ENCODE assay signal across 8 cellular contexts in the genomic region with DNA sequence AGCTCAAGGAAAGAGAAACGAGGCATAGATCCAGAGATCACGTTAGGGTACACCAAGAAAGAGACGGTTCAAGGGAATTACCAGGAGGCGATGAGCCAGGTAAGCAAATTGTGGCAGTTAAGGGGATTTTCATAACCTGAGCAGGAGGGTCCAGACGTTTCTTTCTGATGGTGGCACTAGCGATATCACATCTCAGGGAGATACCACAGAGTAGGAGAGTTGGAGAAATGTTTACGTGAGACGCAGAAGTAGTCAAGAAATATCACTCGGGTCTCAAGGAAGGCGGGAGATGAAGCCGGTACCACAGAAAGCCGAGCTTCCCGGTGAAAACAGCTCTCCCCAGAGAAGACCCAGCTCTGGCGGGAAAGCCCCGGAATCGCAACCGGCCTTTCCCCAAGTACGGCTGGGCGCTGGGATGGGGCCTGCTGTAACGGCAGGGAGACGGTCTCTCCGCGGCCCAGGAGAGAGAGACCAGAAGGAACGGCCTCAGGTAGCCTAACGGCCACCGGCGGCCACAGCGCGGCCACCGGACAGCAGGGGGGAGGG. TPM values are rescaled to one million over a fixed set of nuclear protein-coding genes. Genes with fewer than 3 reads are reported as not detected.
DNase-seq lines count a peak whose midpoint lies in the region; ATAC-seq and TF ChIP-seq lines count a peak whose summit lies in the region.

No MANE protein-coding gene starts in this region.

- ATAC-seq in GM21528 (IDR thresholded peaks at IDR 0.05; ENCODE audit: low FRiP score, unreplicated experiment), result peak; percentile 39
- peak; percentile 40 for ATAC-seq in activated CD4-positive, alpha-beta T cell treated with anti-CD3 and anti-CD28 coated beads for 36 hours

- CTCF ChIA-PET in activated CD4-positive, alpha-beta T cell treated with anti-CD3 and anti-CD28 coated beads for 36 hours (lab: Charles Lee), result interaction anchor here (0.6 to 3.3 kb wide), 9 partner anchors 16 to 1073 kb away, joined by 3 to 12 read pairs (median 3); a partner anchor contains a TSS

- H3K9me3 ChIP-seq in HUES64 (ENCODE audit: insufficient read depth, low read depth, low read length) (no peaks in the 10 kb centered on the region), mononuclear cell (ENCODE audit: low read depth, low read length) (no peaks in the 10 kb centered on the region)

- TF ChIP-seq CTCF in coronary artery (IDR thresholded peaks at IDR 0.05), result no peak

- H3K27ac ChIP-seq in HUES64 (ENCODE audit: low read depth, low read length) (peak overlapping the region; percentile 99), coronary artery (peak overlapping the region; percentile 89 to 96)

- H3K4me1 ChIP-seq in HUES64 (ENCODE audit: insufficient read depth, low read length) (peaks cover 16% of the 10 kb centered on the region), mononuclear cell (ENCODE audit: insufficient read depth, low read length) (peaks cover 21% of the 10 kb centered on the region)

- H3K36me3 ChIP-seq in HUES64 (ENCODE audit: insufficient read depth, low read length), result no peaks in the 10 kb centered on the region

- H3K27ac Mint-ChIP-seq in activated CD4-positive, alpha-beta T cell treated with anti-CD3 and anti-CD28 coated beads for 36 hours, result peak overlapping the region; percentile 98

- H3K27me3 ChIP-seq in HUES64 (ENCODE audit: insufficient read depth, low read length) (peaks cover 28% of the 10 kb centered on the region; the same call in 1 of the 2 replicates), mononuclear cell (ENCODE audit: insufficient read depth, low read length) (no peaks in the 10 kb centered on the region)

- H3K4me3 Mint-ChIP-seq in activated CD4-positive, alpha-beta T cell treated with anti-CD3 and anti-CD28 coated beads for 36 hours, result peak overlapping the region; percentile 95

- peak; percentile 22 for DNase-seq in DMS79 (lab: John Stamatoyannopoulos, UW)
- peak; percentile 65 for DNase-seq in activated CD4-positive, alpha-beta T cell treated with anti-CD3 and anti-CD28 coated beads for 36 hours
- DNase-seq in coronary artery (ENCODE audit: low spot score), result peak; percentile 74
- peak; percentile 39 for DNase-seq in superior temporal gyrus (ENCODE audit: extremely low spot score)
- no peak for DNase-seq in NCI-H1694 treated with DMSO at 0.1 percent for 48 hours (lab: John Stamatoyannopoulos, UW)

- H3K36me3 Mint-ChIP-seq in activated CD4-positive, alpha-beta T cell treated with anti-CD3 and anti-CD28 coated beads for 36 hours (ENCODE audit: low read depth), result peaks cover 6% of the 10 kb centered on the region

- POLR2A ChIA-PET in activated CD4-positive, alpha-beta T cell treated with anti-CD3 and anti-CD28 coated beads for 36 hours (lab: Charles Lee), result interaction anchor here (0.7 to 1.0 kb wide), 2 partner anchors 52 to 1073 kb away, joined by 3 to 8 read pairs; a partner anchor contains a TSS

- intact Hi-C loops in activated CD4-positive, alpha-beta T cell treated with anti-CD3 and anti-CD28 coated beads for 36 hours (cut with DNase I, micrococcal nuclease), result loop anchor here in 1 of 2 experiments (1.0 to 5.0 kb wide), 3 partner anchors 398 to 1888 kb away; a partner anchor contains a TSS

- peak overlapping the region; percentile 98 for H3K9ac ChIP-seq in HUES64 (ENCODE audit: low read depth, low read length)

- WGBS in HUES64, result under 1% methylated on average over 30 of the region's 30 CpGs

- H3K4me1 Mint-ChIP-seq in activated CD4-positive, alpha-beta T cell treated with anti-CD3 and anti-CD28 coated beads for 36 hours, result peaks cover 46% of the 10 kb centered on the region

- H3K27me3 Mint-ChIP-seq in activated CD4-positive, alpha-beta T cell treated with anti-CD3 and anti-CD28 coated beads for 36 hours, result no peaks in the 10 kb centered on the region

- no peaks in the 10 kb centered on the region for H3K9me3 Mint-ChIP-seq in activated CD4-positive, alpha-beta T cell treated with anti-CD3 and anti-CD28 coated beads for 36 hours (ENCODE audit: low read depth)

- peak overlapping the region; percentile 86 for H3K4me3 ChIP-seq in HUES64 (ENCODE audit: low read length)
- H3K4me3 ChIP-seq in coronary artery, result peak overlapping the region; percentile 95
- peak overlapping the region; percentile 81 for H3K4me3 ChIP-seq in mononuclear cell (ENCODE audit: low read length)

RNA-seq across cellular contexts. Expression of a gene that starts 0.5 kb away (rescaled TPM):
- polyA plus RNA-seq in HUES64 (2013, experiment 1 of 2), result 24.0 TPM
- 25.8 TPM for polyA plus RNA-seq in HUES64 (2013, experiment 2 of 2)
- total RNA-seq in activated CD4-positive, alpha-beta T cell treated with anti-CD3 and anti-CD28 coated beads for 36 hours, result 10 to 100 TPM; 44.4 to 61.8 TPM
- 52.9 TPM for total RNA-seq in mononuclear cell

RNA-seq across cellular contexts. Expression of a gene that starts 13.8 kb away (rescaled TPM):
- polyA plus RNA-seq in HUES64 (2013, experiment 1 of 2), result 43.1 TPM
- polyA plus RNA-seq in HUES64 (2013, experiment 2 of 2), result 51.7 TPM
- 10 to 100 TPM; 53.2 to 79.6 TPM for total RNA-seq in activated CD4-positive, alpha-beta T cell treated with anti-CD3 and anti-CD28 coated beads for 36 hours
- total RNA-seq in mononuclear cell, result 4.3 TPM

RNA-seq across cellular contexts. Expression of a gene that starts 51.9 kb away (rescaled TPM):
- 6.5 TPM for polyA plus RNA-seq in HUES64 (2013, experiment 1 of 2)
- polyA plus RNA-seq in HUES64 (2013, experiment 2 of 2), result 5.9 TPM
- total RNA-seq in activated CD4-positive, alpha-beta T cell treated with anti-CD3 and anti-CD28 coated beads for 36 hours, result 10 to 100 TPM; 28.8 to 33.0 TPM
- 47.3 TPM for total RNA-seq in mononuclear cell

Comparison
In these comparisons a context has a peak if more than half of its experiments do, and no peak if none do; other contexts are left out.
1. RNA of a gene that starts 13.8 kb away (total RNA-seq): 53.2 to 79.6 TPM in activated CD4-positive, alpha-beta T cell treated with anti-CD3 and anti-CD28 coated beads for 36 hours; 4.3 TPM in mononuclear cell (single experiment); every median in the first group is over 10 times any median in the second.
2. Peak in every context shown above with its lines, with median percentiles within 50 percentile points of each other: H3K4me3 ChIP-seq.